ENCODE assay signal across 8 cellular contexts in the genomic region with DNA sequence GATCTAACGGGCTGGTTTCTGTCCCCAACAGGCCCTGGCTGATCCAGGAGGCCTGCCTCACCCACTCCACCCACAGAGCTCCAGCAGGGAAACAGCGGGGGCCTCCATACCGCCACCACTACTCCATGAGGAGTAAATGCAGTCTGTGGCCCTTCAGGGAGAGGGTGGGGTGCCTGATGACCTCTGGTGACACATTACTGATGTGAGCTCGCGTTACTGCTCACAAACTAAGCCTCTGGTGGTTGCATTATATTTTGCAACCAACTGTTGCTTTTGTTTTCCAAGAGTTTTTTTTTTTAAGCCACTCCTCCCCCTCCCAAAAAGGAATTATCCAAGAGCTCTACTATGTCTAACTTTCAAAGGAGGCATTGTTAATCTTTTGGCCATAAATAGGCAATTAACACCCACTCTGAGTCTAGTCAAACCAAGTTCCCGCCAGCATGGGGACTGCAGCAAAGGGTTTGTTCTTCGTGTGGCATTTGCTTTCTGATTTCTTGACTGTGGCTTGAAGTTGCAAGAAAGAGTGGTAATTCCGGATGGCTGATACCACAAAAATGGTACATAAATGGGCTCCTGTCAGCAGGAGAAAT.
DNase-seq lines count a peak whose midpoint lies in the region; ATAC-seq, FAIRE-seq and TF ChIP-seq lines count a peak whose summit lies in the region.

No MANE protein-coding gene starts in this region.

- no peak for TF ChIP-seq POLR2A in A549 (IDR thresholded peaks at IDR 0.05; ENCODE audit: low read length)

- no peak overlapping the region for H3K4me3 ChIP-seq in A549

- WGBS in A549 (ENCODE audit: missing lambda C conversion rate): 74% methylated on average over 8 of the region's 8 CpGs
- 46 to 72% (median 46%) methylated on average over 8 of the region's 8 CpGs for WGBS in adipose tissue, 3 donors

- DNase-seq in A549 (ENCODE audit: low read depth in 1 of 2, low spot score in 1 of 2) (peak; percentile 45 to 55), HT1080 (ENCODE audit: low read depth) (peak; percentile 47), hypothalamus (lab: John Stamatoyannopoulos, UW) (peak in 37 of 51 donors; percentile 27 to 94 (median 69)), NCI-H2171 (lab: John Stamatoyannopoulos, UW) (no peak)
- DNase-seq in stimulated activated naive CD4-positive, alpha-beta T cell treated with Interleukin-2 at 50 U/mL for 16 hours (lab: John Stamatoyannopoulos, UW): peak; percentile 22
- DNase-seq in NK-92 treated with Interleukin-12 subunit alpha and Interleukin-12 subunit beta, amount 100 ng/mL, for 24 hours (lab: John Stamatoyannopoulos, UW): no peak

- TF ChIP-seq RAD21 in A549 (conservative IDR thresholded peaks at IDR 0.05 in 1 of 2, IDR thresholded peaks at IDR 0.05 in 1 of 2): no peak

- no peak overlapping the region for H3K27ac ChIP-seq in A549
- peak overlapping the region; percentile 13 for H3K27ac ChIP-seq in adipose tissue (ENCODE audit: low read depth, low read length)

- no peaks in the 10 kb centered on the region for H3K4me1 ChIP-seq in A549

- ATAC-seq in A549 (peak; percentile 44 to 73; a peak in 4 of 6 replicates), GM18520 (IDR thresholded peaks at IDR 0.05; ENCODE audit: unreplicated experiment) (no peak)

- H3K4me2 ChIP-seq in A549: no peak overlapping the region

- POLR2A ChIA-PET in A549 (lab: Yijun Ruan, JAX): interaction anchor here (0.6 kb wide), 1 partner anchor 12 kb away, joined by 3 read pairs; no protein-coding TSS in a partner anchor

- CTCF ChIA-PET in A549 (lab: Yijun Ruan, JAX): no interaction called here

- no peak for FAIRE-seq in A549 (lab: Jason Lieb, UNC)

- TF ChIP-seq CTCF in A549 (IDR thresholded peaks at IDR 0.05): no peak

- TF ChIP-seq EP300 in A549 (IDR thresholded peaks at IDR 0.05): no peak

- H3K9me3 ChIP-seq in A549: no peaks in the 10 kb centered on the region

TF ChIP-seq in A549, 52 proteins besides CTCF, POLR2A, EP300 and RAD21:
- no peak for TF ChIP-seq RCOR1 (IDR thresholded peaks at IDR 0.05; ENCODE audit: low read depth, low read length)
- TF ChIP-seq, protein P1, sequence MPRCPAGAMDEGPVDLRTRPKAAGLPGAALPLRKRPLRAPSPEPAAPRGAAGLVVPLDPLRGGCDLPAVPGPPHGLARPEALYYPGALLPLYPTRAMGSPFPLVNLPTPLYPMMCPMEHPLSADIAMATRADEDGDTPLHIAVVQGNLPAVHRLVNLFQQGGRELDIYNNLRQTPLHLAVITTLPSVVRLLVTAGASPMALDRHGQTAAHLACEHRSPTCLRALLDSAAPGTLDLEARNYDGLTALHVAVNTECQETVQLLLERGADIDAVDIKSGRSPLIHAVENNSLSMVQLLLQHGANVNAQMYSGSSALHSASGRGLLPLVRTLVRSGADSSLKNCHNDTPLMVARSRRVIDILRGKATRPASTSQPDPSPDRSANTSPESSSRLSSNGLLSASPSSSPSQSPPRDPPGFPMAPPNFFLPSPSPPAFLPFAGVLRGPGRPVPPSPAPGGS (IDR thresholded peaks at IDR 0.05): no peak
- no peak for TF ChIP-seq HOXB13 (CRISPR knock-in tag; IDR thresholded peaks at IDR 0.05; ENCODE audit: low read depth)
- TF ChIP-seq HOXB5 (CRISPR knock-in tag; IDR thresholded peaks at IDR 0.05): no peak
- TF ChIP-seq ZFP36 (IDR thresholded peaks at IDR 0.05; ENCODE audit: borderline replicate concordance, partially characterized antibody): no peak
- TF ChIP-seq KDM1A (IDR thresholded peaks at IDR 0.05; ENCODE audit: low read depth): no peak
- TF ChIP-seq ZC3H11A (IDR thresholded peaks at IDR 0.05): no peak
TF ChIP-seq in A549: peak in this region for 0.

Comparison
In these comparisons a context has a peak if more than half of its experiments do, and no peak if none do; other contexts are left out.
1. DNase-seq: peak in A549 (2 of 2), HT1080 (single experiment), hypothalamus (37 of 51) and stimulated activated naive CD4-positive, alpha-beta T cell treated with Interleukin-2 at 50 U/mL for 16 hours (single experiment); none in NCI-H2171 (single experiment) and NK-92 treated with Interleukin-12 subunit alpha and Interleukin-12 subunit beta, amount 100 ng/mL, for 24 hours (single experiment).